1 cellular context compared by ENCODE assay signal in the genomic region with DNA sequence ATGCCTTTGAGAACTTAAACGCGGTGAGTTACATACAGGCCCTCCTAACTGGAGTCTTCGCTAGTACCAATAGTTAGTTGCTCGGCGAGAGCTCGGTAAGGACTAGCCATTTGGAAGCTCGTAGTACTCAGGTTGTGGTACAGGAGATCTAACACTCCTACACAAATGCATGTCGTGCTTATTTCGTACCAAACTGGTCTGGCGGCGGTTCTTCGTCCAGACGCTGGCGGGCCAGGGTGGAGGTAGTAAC.
TF ChIP-seq lines count a peak whose summit lies in the region.

No MANE protein-coding gene starts in this region.

TF ChIP-seq in K562, 482 proteins besides CTCF, POLR2A, EP300 and RAD21 (continued from another document and continues in another):
- TF ChIP-seq, protein P1, sequence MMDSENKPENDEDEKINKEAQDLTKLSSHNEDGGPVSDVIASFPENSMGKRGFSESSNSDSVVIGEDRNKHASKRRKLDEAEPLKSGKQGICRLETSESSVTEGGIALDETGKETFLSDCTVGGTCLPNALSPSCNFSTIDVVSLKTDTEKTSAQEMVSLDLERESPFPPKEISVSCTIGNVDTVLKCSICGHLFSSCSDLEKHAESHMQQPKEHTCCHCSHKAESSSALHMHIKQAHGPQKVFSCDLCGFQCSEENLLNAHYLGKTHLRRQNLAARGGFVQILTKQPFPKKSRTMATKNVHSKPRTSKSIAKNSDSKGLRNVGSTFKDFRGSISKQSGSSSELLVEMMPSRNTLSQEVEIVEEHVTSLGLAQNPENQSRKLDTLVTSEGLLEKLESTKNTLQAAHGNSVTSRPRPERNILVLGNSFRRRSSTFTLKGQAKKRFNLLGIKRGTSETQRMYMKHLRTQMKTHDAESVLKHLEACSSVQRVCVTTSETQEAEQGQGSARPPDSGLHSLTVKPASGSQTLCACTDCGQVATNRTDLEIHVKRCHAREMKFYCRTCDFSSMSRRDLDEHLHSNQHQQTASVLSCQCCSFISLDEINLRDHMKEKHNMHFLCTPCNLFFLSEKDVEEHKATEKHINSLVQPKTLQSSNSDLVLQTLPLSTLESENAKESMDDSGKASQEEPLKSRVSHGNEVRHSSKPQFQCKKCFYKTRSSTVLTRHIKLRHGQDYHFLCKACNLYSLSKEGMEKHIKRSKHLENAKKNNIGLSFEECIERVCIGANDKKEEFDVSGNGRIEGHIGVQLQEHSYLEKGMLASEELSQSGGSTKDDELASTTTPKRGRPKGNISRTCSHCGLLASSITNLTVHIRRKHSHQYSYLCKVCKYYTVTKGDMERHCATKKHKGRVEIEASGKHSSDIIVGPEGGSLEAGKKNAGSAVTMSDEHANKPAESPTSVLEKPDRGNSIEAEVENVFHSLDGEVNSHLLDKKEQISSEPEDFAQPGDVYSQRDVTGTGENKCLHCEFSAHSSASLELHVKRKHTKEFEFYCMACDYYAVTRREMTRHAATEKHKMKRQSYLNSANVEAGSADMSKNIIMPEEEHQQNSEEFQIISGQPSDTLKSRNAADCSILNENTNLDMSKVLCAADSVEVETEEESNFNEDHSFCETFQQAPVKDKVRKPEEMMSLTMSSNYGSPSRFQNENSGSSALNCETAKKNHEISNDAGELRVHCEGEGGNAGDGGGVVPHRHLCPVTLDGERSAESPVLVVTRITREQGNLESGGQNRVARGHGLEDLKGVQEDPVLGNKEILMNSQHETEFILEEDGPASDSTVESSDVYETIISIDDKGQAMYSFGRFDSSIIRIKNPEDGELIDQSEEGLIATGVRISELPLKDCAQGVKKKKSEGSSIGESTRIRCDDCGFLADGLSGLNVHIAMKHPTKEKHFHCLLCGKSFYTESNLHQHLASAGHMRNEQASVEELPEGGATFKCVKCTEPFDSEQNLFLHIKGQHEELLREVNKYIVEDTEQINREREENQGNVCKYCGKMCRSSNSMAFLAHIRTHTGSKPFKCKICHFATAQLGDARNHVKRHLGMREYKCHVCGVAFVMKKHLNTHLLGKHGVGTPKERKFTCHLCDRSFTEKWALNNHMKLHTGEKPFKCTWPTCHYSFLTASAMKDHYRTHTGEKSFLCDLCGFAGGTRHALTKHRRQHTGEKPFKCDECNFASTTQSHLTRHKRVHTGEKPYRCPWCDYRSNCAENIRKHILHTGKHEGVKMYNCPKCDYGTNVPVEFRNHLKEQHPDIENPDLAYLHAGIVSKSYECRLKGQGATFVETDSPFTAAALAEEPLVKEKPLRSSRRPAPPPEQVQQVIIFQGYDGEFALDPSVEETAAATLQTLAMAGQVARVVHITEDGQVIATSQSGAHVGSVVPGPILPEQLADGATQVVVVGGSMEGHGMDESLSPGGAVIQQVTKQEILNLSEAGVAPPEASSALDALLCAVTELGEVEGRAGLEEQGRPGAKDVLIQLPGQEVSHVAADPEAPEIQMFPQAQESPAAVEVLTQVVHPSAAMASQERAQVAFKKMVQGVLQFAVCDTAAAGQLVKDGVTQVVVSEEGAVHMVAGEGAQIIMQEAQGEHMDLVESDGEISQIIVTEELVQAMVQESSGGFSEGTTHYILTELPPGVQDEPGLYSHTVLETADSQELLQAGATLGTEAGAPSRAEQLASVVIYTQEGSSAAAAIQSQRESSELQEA (IDR thresholded peaks at IDR 0.05; ENCODE audit: low read depth) = no peak
- TF ChIP-seq BMI1 (IDR thresholded peaks at IDR 0.05; ENCODE audit: low read length) (no peak), ESRRA (IDR thresholded peaks at IDR 0.05; ENCODE audit: borderline replicate concordance, low read depth) (no peak; the same call in 1 of the 2 replicates), THRAP3 (IDR thresholded peaks at IDR 0.05; ENCODE audit: borderline replicate concordance) (no peak), JUNB (CRISPR knock-in tag; conservative IDR thresholded peaks at IDR 0.05) (no peak), NFE2 (IDR thresholded peaks at IDR 0.05; ENCODE audit: low read depth) (no peak), ZNF778 (CRISPR knock-in tag; IDR thresholded peaks at IDR 0.05) (no peak), ZNF444 (CRISPR knock-in tag; IDR thresholded peaks at IDR 0.05) (no peak)
- TF ChIP-seq, protein P2, sequence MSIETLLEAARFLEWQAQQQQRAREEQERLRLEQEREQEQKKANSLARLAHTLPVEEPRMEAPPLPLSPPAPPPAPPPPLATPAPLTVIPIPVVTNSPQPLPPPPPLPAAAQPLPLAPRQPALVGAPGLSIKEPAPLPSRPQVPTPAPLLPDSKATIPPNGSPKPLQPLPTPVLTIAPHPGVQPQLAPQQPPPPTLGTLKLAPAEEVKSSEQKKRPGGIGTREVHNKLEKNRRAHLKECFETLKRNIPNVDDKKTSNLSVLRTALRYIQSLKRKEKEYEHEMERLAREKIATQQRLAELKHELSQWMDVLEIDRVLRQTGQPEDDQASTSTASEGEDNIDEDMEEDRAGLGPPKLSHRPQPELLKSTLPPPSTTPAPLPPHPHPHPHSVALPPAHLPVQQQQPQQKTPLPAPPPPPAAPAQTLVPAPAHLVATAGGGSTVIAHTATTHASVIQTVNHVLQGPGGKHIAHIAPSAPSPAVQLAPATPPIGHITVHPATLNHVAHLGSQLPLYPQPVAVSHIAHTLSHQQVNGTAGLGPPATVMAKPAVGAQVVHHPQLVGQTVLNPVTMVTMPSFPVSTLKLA (conservative IDR thresholded peaks at IDR 0.05) = peak in 1 of 2 experiments; percentile 24; a peak in 1 of 4 replicates
- TF ChIP-seq, protein P3, sequence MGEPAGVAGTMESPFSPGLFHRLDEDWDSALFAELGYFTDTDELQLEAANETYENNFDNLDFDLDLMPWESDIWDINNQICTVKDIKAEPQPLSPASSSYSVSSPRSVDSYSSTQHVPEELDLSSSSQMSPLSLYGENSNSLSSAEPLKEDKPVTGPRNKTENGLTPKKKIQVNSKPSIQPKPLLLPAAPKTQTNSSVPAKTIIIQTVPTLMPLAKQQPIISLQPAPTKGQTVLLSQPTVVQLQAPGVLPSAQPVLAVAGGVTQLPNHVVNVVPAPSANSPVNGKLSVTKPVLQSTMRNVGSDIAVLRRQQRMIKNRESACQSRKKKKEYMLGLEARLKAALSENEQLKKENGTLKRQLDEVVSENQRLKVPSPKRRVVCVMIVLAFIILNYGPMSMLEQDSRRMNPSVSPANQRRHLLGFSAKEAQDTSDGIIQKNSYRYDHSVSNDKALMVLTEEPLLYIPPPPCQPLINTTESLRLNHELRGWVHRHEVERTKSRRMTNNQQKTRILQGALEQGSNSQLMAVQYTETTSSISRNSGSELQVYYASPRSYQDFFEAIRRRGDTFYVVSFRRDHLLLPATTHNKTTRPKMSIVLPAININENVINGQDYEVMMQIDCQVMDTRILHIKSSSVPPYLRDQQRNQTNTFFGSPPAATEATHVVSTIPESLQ (CRISPR knock-in tag; IDR thresholded peaks at IDR 0.05) = 0 out of 2 replicates have a peak, but pooled peaks have one; percentile 10
- TF ChIP-seq, protein P4, sequence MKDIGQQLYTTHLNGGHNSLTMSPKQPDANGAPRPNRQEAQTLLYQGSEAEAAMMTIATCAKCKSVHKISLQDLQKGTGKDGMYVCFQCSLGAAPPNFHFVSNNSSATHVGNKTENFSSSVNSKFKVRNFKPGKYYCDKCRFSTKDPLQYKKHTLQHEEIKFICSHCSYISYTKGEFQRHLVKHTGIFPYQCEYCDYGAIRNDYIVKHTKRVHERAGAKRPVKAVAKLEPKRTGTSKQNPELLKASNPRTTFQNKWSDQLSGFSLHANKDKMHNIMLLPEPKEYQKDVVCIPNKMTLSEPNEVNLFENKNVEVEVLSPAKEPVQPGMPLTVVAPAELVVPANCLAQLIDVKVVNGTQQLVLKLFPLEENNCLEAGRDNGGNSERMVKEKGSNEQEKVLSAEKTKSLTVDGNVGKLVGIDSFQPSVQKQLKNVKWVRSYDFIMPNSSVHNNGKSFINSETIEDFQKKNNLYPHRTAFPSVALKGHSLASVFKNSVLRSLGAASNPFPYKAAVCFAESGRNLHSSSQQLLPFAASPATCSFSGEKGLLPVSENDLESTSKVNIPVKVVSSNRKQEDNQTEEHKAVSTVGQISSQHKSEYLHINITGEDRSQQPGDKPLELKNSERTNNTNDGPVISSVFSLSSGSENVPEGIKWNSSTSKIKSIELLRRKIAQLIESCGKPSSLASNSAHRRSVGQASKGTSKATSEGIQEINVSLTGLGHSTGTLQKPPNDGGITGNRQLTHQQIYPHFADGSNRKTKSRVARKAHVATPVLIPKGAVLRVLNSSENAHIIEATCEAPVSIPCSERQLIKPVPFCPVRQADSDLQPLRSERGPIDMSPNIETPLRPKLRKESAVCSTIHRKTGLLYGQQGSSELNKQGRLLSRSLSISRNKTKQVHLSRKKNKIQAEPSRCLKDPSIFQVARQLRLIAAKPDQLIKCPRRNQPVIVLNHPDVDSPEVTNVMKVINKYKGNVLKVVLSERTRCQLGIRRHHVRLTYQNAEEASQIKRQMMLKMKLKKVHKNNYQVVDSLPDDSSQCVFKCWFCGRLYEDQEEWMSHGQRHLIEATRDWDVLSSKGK (CRISPR knock-in tag; IDR thresholded peaks at IDR 0.05) = no peak
- TF ChIP-seq, protein P5, sequence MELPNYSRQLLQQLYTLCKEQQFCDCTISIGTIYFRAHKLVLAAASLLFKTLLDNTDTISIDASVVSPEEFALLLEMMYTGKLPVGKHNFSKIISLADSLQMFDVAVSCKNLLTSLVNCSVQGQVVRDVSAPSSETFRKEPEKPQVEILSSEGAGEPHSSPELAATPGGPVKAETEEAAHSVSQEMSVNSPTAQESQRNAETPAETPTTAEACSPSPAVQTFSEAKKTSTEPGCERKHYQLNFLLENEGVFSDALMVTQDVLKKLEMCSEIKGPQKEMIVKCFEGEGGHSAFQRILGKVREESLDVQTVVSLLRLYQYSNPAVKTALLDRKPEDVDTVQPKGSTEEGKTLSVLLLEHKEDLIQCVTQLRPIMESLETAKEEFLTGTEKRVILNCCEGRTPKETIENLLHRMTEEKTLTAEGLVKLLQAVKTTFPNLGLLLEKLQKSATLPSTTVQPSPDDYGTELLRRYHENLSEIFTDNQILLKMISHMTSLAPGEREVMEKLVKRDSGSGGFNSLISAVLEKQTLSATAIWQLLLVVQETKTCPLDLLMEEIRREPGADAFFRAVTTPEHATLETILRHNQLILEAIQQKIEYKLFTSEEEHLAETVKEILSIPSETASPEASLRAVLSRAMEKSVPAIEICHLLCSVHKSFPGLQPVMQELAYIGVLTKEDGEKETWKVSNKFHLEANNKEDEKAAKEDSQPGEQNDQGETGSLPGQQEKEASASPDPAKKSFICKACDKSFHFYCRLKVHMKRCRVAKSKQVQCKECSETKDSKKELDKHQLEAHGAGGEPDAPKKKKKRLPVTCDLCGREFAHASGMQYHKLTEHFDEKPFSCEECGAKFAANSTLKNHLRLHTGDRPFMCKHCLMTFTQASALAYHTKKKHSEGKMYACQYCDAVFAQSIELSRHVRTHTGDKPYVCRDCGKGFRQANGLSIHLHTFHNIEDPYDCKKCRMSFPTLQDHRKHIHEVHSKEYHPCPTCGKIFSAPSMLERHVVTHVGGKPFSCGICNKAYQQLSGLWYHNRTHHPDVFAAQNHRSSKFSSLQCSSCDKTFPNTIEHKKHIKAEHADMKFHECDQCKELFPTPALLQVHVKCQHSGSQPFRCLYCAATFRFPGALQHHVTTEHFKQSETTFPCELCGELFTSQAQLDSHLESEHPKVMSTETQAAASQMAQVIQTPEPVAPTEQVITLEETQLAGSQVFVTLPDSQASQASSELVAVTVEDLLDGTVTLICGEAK (IDR thresholded peaks at IDR 0.05) = peak; percentile 45; the same call in 1 of the 2 replicates
- TF ChIP-seq, protein P5 (CRISPR knock-in tag; IDR thresholded peaks at IDR 0.05) = no peak
- TF ChIP-seq, protein P6, sequence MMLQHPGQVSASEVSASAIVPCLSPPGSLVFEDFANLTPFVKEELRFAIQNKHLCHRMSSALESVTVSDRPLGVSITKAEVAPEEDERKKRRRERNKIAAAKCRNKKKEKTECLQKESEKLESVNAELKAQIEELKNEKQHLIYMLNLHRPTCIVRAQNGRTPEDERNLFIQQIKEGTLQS (IDR thresholded peaks at IDR 0.05) = no peak
- TF ChIP-seq, protein P6 (CRISPR knock-in tag; conservative IDR thresholded peaks at IDR 0.05) = no peak
